In genomic region chr7:48088559-48089414, GRCh38 we compare ENCODE assay signal across 1 cellular context.
TF ChIP-seq lines count a peak whose summit lies in the region.

UPP1 (plus strand) TSS chr7:48089265; CDS start chr7:48094784, 5,519 bp downstream.

TF ChIP-seq in HCT116, 20 proteins besides CTCF, POLR2A, EP300 and RAD21 (continued from another document):
- TF ChIP-seq ZBTB33 (IDR thresholded peaks at IDR 0.05; ENCODE audit: extremely low read depth, insufficient replicate concordance, low read length) (peak; percentile 19), POLR2AphosphoS5 (IDR thresholded peaks at IDR 0.05; ENCODE audit: low read depth, low read length) (peak; percentile 80), TCF7L2 (IDR thresholded peaks at IDR 0.05; ENCODE audit: borderline replicate concordance, extremely low read depth, insufficient read depth, insufficient read length) (peak; percentile 12)
